In the genomic region with DNA sequence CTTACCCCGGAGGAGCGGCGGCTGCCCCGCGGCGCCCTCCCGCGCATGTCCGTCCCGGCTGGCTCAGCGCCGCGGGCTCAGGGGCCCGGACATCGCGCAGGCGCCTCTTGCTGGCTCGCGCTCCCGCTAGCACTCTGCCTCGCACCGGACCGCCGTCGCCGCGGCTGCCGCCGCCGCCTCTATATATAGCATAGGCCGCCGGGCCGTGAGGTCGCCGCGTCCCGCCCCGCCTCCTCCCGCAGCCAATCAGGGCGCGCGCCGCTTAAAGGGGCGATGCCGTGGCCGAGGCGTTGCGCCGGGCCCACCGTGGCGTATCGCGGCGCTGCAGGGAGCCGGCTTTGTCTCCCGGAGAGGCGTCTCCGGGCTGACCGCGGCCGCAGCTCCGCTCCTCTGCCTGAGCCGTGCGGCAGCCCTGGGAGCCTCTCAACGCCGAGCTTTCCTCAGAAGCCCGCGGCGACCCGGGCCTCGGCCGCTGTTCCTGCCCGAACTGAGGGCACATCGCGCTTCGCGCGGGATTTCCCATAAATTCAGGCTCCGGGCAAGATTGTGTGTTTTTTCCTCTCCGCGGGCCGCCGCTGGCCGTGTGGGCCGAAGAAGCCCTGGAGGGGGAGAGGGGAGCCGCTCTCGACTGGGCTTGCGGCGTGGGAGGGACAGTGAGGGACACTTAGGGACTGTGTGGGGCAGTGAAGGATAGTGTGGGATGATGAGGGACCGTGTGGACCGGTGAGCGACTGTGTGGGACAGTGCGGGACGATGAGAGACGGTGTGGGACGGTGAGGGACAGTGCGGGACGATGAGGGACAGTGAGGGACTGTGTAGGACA, we compare ENCODE assay signal across 8 cellular contexts. TPM values are rescaled to one million over a fixed set of nuclear protein-coding genes. Genes with fewer than 3 reads are reported as not detected.
DNase-seq lines count a peak whose midpoint lies in the region; ATAC-seq, FAIRE-seq and TF ChIP-seq lines count a peak whose summit lies in the region.

A gene with protein sequence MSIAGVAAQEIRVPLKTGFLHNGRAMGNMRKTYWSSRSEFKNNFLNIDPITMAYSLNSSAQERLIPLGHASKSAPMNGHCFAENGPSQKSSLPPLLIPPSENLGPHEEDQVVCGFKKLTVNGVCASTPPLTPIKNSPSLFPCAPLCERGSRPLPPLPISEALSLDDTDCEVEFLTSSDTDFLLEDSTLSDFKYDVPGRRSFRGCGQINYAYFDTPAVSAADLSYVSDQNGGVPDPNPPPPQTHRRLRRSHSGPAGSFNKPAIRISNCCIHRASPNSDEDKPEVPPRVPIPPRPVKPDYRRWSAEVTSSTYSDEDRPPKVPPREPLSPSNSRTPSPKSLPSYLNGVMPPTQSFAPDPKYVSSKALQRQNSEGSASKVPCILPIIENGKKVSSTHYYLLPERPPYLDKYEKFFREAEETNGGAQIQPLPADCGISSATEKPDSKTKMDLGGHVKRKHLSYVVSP (minus strand): TSS at position 157 of the 823 bp plus-strand sequence. CDS start 10,690 bp downstream, outside the sequence.

- peaks cover 65% of the 10 kb centered on the region for H3K4me1 ChIP-seq in smooth muscle cell (ENCODE audit: low read depth)

- peaks cover 47% of the 10 kb centered on the region for H4K20me1 ChIP-seq in smooth muscle cell (ENCODE audit: low read depth)

- peak; percentile 87 for FAIRE-seq in GM12892 (lab: Jason Lieb, UNC)

- ATAC-seq in HG02870 (IDR thresholded peaks at IDR 0.05; ENCODE audit: unreplicated experiment) = peak; percentile 72
- peak; percentile 97 for ATAC-seq in activated CD4-positive, CD25-positive, alpha-beta regulatory T cell treated with anti-CD3 and anti-CD28 coated beads, Interleukin-2, amount 50 U/mL, for 24 hours
- ATAC-seq in HG03457 (IDR thresholded peaks at IDR 0.05; ENCODE audit: unreplicated experiment) = no peak

- H3K79me2 ChIP-seq in smooth muscle cell (ENCODE audit: low read depth) = peaks cover 47% of the 10 kb centered on the region

- no peaks in the 10 kb centered on the region for H3K9me3 ChIP-seq in smooth muscle cell (replicated peaks; ENCODE audit: low read depth)

- H3K27ac Mint-ChIP-seq in immature natural killer cell = peak within 1 kb of the TSS; percentile 45 to 79 (median 72)

- peak within 1 kb of the TSS; percentile 80 to 91 (median 87) for H3K4me3 Mint-ChIP-seq in immature natural killer cell

- H3K27me3 ChIP-seq in smooth muscle cell (ENCODE audit: low read depth) = no peaks in the 10 kb centered on the region

- no peaks in the 10 kb centered on the region for H3K36me3 ChIP-seq in smooth muscle cell (ENCODE audit: low read depth)

- 4% methylated on average over 59 of the region's 98 CpGs for WGBS in smooth muscle cell (ENCODE audit: low lambda C conversion rate)

- peak within 1 kb of the TSS; percentile 93 for H3K27ac ChIP-seq in smooth muscle cell (ENCODE audit: low read depth)

- peaks cover 21% of the 10 kb centered on the region for H3F3A ChIP-seq in smooth muscle cell (ENCODE audit: low read depth)

- H3K9me3 Mint-ChIP-seq in immature natural killer cell = peaks cover 0 to 2% (median 0%) of the 10 kb centered on the region in 6 donors

- H2AFZ ChIP-seq in smooth muscle cell (ENCODE audit: low read depth) = peak within 1 kb of the TSS; percentile 86

- H3K36me3 Mint-ChIP-seq in immature natural killer cell = no peaks in the 10 kb centered on the region

- peaks cover 10 to 14% (median 14%) of the 10 kb centered on the region in 3 donors for H3K27me3 Mint-ChIP-seq in immature natural killer cell (ENCODE audit: low read depth in 3 of 3)

- peak within 1 kb of the TSS; percentile 94 for H3K4me2 ChIP-seq in smooth muscle cell

- no peak for TF ChIP-seq CTCF in smooth muscle cell (IDR thresholded peaks at IDR 0.05; ENCODE audit: borderline replicate concordance, insufficient read depth, poor library complexity, severe bottlenecking)

- peak within 1 kb of the TSS; percentile 90 for H3K9ac ChIP-seq in smooth muscle cell (ENCODE audit: low read depth)

- TF ChIP-seq POLR2A in GM12892 (IDR thresholded peaks at IDR 0.05; ENCODE audit: low read depth, low read length) = peak; percentile 77; the same call in 1 of the 2 replicates

- peak within 1 kb of the TSS; percentile 89 for H3K4me3 ChIP-seq in smooth muscle cell

- H3K4me1 Mint-ChIP-seq in immature natural killer cell = peaks cover 8 to 11% of the 10 kb centered on the region in 2 donors

- DNase-seq in GM12892 (ENCODE audit: insufficient read length) (peak; percentile 74), NCI-H2081 treated with DMSO at 0.1 percent for 48 hours (lab: John Stamatoyannopoulos, UW) (peak; percentile 25), immature natural killer cell (peak; percentile 89 to 92 (median 89)), smooth muscle cell (lab: John Stamatoyannopoulos, UW; ENCODE audit: unreplicated experiment) (peak; percentile 92)
- DNase-seq in central memory CD4-positive, alpha-beta T cell = peak; percentile 78

RNA-seq across cellular contexts. Expression of the gene that starts here (rescaled TPM):
- 1.9 TPM for polyA plus RNA-seq in GM12892 (2012; ENCODE audit: missing spikeins)
- polyA plus RNA-seq in immature natural killer cell (1 to 10 TPM in 1 of 3 donors, under 1 TPM in 1, not detected in 1; 0.33 to 1.1 TPM), smooth muscle cell (81.6 and 90.9 TPM in 2 replicates)
- total RNA-seq in smooth muscle cell = 172 and 184 TPM in 2 replicates

Comparison
In these comparisons a context has a peak if more than half of its experiments do, and no peak if none do; other contexts are left out.
1. RNA of the gene that starts here (polyA plus RNA-seq): 81.6 to 90.9 TPM in smooth muscle cell; 0.33 to 1.1 TPM in immature natural killer cell; every median in the first group is over 10 times any median in the second.
2. DNase-seq: peak in every context shown above with its lines; median percentile 92 in smooth muscle cell; 89 in immature natural killer cell; 78 in central memory CD4-positive, alpha-beta T cell; 74 in GM12892; 25 in NCI-H2081 treated with DMSO at 0.1 percent for 48 hours.